In genomic region chr1:109985251-109986053, GRCh38 we compare ENCODE assay signal across 8 cellular contexts. TPM values are rescaled to one million over a fixed set of nuclear protein-coding genes. Genes with fewer than 3 reads are reported as not detected.
A peak's percentile ranks its signal among the peaks of the same experiment; 100 is the strongest.
DNase-seq lines count a peak whose midpoint lies in the region; ATAC-seq and TF ChIP-seq lines count a peak whose summit lies in the region.

No MANE protein-coding gene starts in this region.

- H3K4me3 ChIP-seq in endocrine pancreas (ENCODE audit: control insufficient read depth, insufficient read depth, low read length) (peak overlapping the region; percentile 99), neural progenitor cell (peak overlapping the region; percentile 94)

- peaks cover 9% of the 10 kb centered on the region for H3K27me3 Mint-ChIP-seq in neural progenitor cell (ENCODE audit: insufficient read depth, low read depth)

- H3K9ac ChIP-seq in endocrine pancreas (ENCODE audit: control insufficient read depth, insufficient read depth, low read length) (peak overlapping the region; percentile 94), neural progenitor cell (peak overlapping the region; percentile 84)

- peak overlapping the region; percentile 95 for H3K27ac Mint-ChIP-seq in neural progenitor cell

- peaks cover 37% of the 10 kb centered on the region for H3K4me1 Mint-ChIP-seq in neural progenitor cell

- no peak overlapping the region for H3K27ac ChIP-seq in neural progenitor cell

- peak overlapping the region; percentile 98 for H3K4me3 Mint-ChIP-seq in neural progenitor cell

- H3K27me3 ChIP-seq in endocrine pancreas (ENCODE audit: control insufficient read depth, insufficient read depth, low read length) (no peaks in the 10 kb centered on the region), neural progenitor cell (no peaks in the 10 kb centered on the region)

- no peak overlapping the region for H2AFZ ChIP-seq in neural progenitor cell (replicated peaks)

- peaks cover 58% of the 10 kb centered on the region for H3K79me2 ChIP-seq in neural progenitor cell (ENCODE audit: low read depth)

- no peak for TF ChIP-seq CTCF in neural progenitor cell (IDR thresholded peaks at IDR 0.05)

- H3K9me3 ChIP-seq in endocrine pancreas (ENCODE audit: control insufficient read depth, low read length) (no peaks in the 10 kb centered on the region), neural progenitor cell (ENCODE audit: low read depth) (no peaks in the 10 kb centered on the region)

- peaks cover 9% of the 10 kb centered on the region for H3K9me3 Mint-ChIP-seq in neural progenitor cell

- peaks cover 12% of the 10 kb centered on the region for H3F3A ChIP-seq in neural progenitor cell (ENCODE audit: low read depth)

- ATAC-seq in GM21381 (IDR thresholded peaks at IDR 0.05; ENCODE audit: unreplicated experiment) (no peak), GM21515 (IDR thresholded peaks at IDR 0.05; ENCODE audit: unreplicated experiment) (no peak)

- peak overlapping the region; percentile 95 for H3K4me2 ChIP-seq in neural progenitor cell

- DNase-seq in ELF-1 (ENCODE audit: low read depth, low spot score): peak; percentile 47
- DNase-seq in OCI-M1 (lab: John Stamatoyannopoulos, UW): peak; percentile 48
- no peak for DNase-seq in neural progenitor cell (ENCODE audit: low spot score)
- no peak for DNase-seq in D341Med (ENCODE audit: low spot score)
- DNase-seq in hepatic stellate cell (ENCODE audit: low spot score): no peak

- H4K20me1 ChIP-seq in neural progenitor cell (ENCODE audit: low read depth): peaks cover 52% of the 10 kb centered on the region

- H3K36me3 ChIP-seq in endocrine pancreas (ENCODE audit: control insufficient read depth, insufficient read depth, low read length): no peaks in the 10 kb centered on the region
- H3K36me3 ChIP-seq in neural progenitor cell: no peaks in the 10 kb centered on the region

- H3K4me1 ChIP-seq in endocrine pancreas (ENCODE audit: control insufficient read depth, insufficient read depth, low read length) (peaks cover 23% of the 10 kb centered on the region), neural progenitor cell (peaks cover 20% of the 10 kb centered on the region)

- H3K36me3 Mint-ChIP-seq in neural progenitor cell: peaks cover 21% of the 10 kb centered on the region

RNA-seq across cellular contexts. Expression of gene AHCYL1, which starts 0.9 kb away (rescaled TPM):
- total RNA-seq in neural progenitor cell (ENCODE audit: low replicate concordance): 62.5 and 65.5 TPM in 2 replicates

RNA-seq across cellular contexts. Expression of gene STRIP1, which starts 49.0 kb away (rescaled TPM):
- total RNA-seq in neural progenitor cell (ENCODE audit: low replicate concordance): 55.0 and 67.5 TPM in 2 replicates

Comparison
In these comparisons a context has a peak if more than half of its experiments do, and no peak if none do; other contexts are left out.
1. DNase-seq: peak in ELF-1 (single experiment) and OCI-M1 (single experiment); none in neural progenitor cell (single experiment), D341Med (single experiment) and hepatic stellate cell (single experiment).